ENCODE assay signal across 10 cellular contexts in genomic region chr9:68780377-68780707, GRCh38.
DNase-seq lines count a peak whose midpoint lies in the region; ATAC-seq and TF ChIP-seq lines count a peak whose summit lies in the region.
"Had no signal": no experiment of that assay in that cellular context is flagged by ENCODE, and none has a peak within 500 bp of the region (broad histone marks: within the 10 kb centered on the region; RNA-seq: fewer than 3 reads in every experiment).

No MANE protein-coding gene starts in this region.

- peak; percentile 14 to 22 for ATAC-seq in gastrocnemius medialis

- no peaks in the 10 kb centered on the region for H4K20me1 ChIP-seq in PC-9 (ENCODE audit: insufficient read depth)
- no peaks in the 10 kb centered on the region for H4K20me1 ChIP-seq in fibroblast of lung (ENCODE audit: control insufficient read depth, extremely low read depth, insufficient read depth, low read length)

- H3K9ac ChIP-seq in fibroblast of lung (ENCODE audit: insufficient read depth, low read length), result peak overlapping the region; percentile 84

- H3K36me3 ChIP-seq in PC-9 (ENCODE audit: low read depth) (no peaks in the 10 kb centered on the region), fibroblast of lung (ENCODE audit: control insufficient read depth, insufficient read depth, low read length) (no peaks in the 10 kb centered on the region), gastrocnemius medialis (no peaks in the 10 kb centered on the region)

- H3K9me3 Mint-ChIP-seq in activated CD4-positive, alpha-beta T cell treated with anti-CD3 and anti-CD28 coated beads, Interleukin-2, amount 10 ng/mL, durations not matched to agents 7 days and 5 days, result no peaks in the 10 kb centered on the region
- H3K9me3 Mint-ChIP-seq: activated CD4-positive, alpha-beta memory T cell treated with anti-CD3 and anti-CD28 coated beads, Interleukin-2, amount 10 ng/mL, durations not matched to agents 7 days and 5 days; stimulated activated naive CD8-positive, alpha-beta T cell treated with anti-CD3 and anti-CD28 coated beads, Interleukin-15, Interleukin-2, amounts not matched to agents 100 ng/mL and 50 ng/mL, for 24 hours had no signal

- no peak overlapping the region for H3K4me3 Mint-ChIP-seq in activated CD4-positive, alpha-beta T cell treated with anti-CD3 and anti-CD28 coated beads, Interleukin-2, amount 10 ng/mL, durations not matched to agents 7 days and 5 days
- H3K4me3 Mint-ChIP-seq: activated CD4-positive, alpha-beta memory T cell treated with anti-CD3 and anti-CD28 coated beads, Interleukin-2, amount 10 ng/mL, durations not matched to agents 7 days and 5 days; stimulated activated naive CD8-positive, alpha-beta T cell treated with anti-CD3 and anti-CD28 coated beads, Interleukin-15, Interleukin-2, amounts not matched to agents 100 ng/mL and 50 ng/mL, for 24 hours had no signal

- POLR2A ChIA-PET in PC-9 (lab: Charles Lee; ENCODE audit: unreplicated experiment), result no interaction called here
- POLR2A ChIA-PET in activated CD4-positive, alpha-beta T cell treated with anti-CD3 and anti-CD28 coated beads, Interleukin-2, amount 10 ng/mL, durations not matched to agents 7 days and 5 days (lab: Charles Lee), result no interaction called here

- H3K4me3 ChIP-seq in PC-9 (peak overlapping the region; percentile 78), fibroblast of lung (replicated peaks in 1 of 4; ENCODE audit: control extremely low read depth in 1 of 4, insufficient read depth in 1 of 4, low read depth in 3 of 4, low read length in 4 of 4) (peak overlapping the region; percentile 88 to 98 (median 94)), gastrocnemius medialis (peak overlapping the region; percentile 88 to 93 (median 91))

- H3K27me3 Mint-ChIP-seq in activated CD4-positive, alpha-beta T cell treated with anti-CD3 and anti-CD28 coated beads, Interleukin-2, amount 10 ng/mL, durations not matched to agents 7 days and 5 days, result peaks cover under 1% of the 10 kb centered on the region

- TF ChIP-seq CTCF in PC-9 (conservative IDR thresholded peaks at IDR 0.05), result no peak
- no peak for TF ChIP-seq CTCF in fibroblast of lung (conservative IDR thresholded peaks at IDR 0.05 in 1 of 2, IDR thresholded peaks at IDR 0.05 in 1 of 2; ENCODE audit: low read depth in 1 of 2, low read length in 2 of 2)
- TF ChIP-seq CTCF in gastrocnemius medialis (IDR thresholded peaks at IDR 0.05 in 4 of 5, conservative IDR thresholded peaks at IDR 0.05 in 1 of 5), result no peak

- intact Hi-C loops in PC-9 (cut with micrococcal nuclease; ENCODE audit: unreplicated experiment), result no loop called here
- intact Hi-C loops in gastrocnemius medialis (cut with DNase I; ENCODE audit: low total_unique reads), result loop anchor here (1.0 to 2.0 kb wide), 2 partner anchors 196 to 255 kb away; partner anchors contain the start of gene FXN

- H3K4me2 ChIP-seq in PC-9, result peak overlapping the region; percentile 92
- H3K4me2 ChIP-seq in fibroblast of lung (ENCODE audit: extremely low read depth, insufficient read depth, low read length), result peak overlapping the region; percentile 80

- peaks cover 2% of the 10 kb centered on the region for H3K36me3 Mint-ChIP-seq in activated CD4-positive, alpha-beta T cell treated with anti-CD3 and anti-CD28 coated beads, Interleukin-2, amount 10 ng/mL, durations not matched to agents 7 days and 5 days (ENCODE audit: low read depth)

- CTCF ChIA-PET in PC-9 (lab: Charles Lee), result no interaction called here
- CTCF ChIA-PET in activated CD4-positive, alpha-beta T cell treated with anti-CD3 and anti-CD28 coated beads, Interleukin-2, amount 10 ng/mL, durations not matched to agents 7 days and 5 days (lab: Charles Lee), result interaction anchor here (1.1 to 1.5 kb wide), 2 partner anchors 22 to 23 kb away, joined by 3 read pairs; no protein-coding TSS in a partner anchor

- H3K4me1 Mint-ChIP-seq in activated CD4-positive, alpha-beta T cell treated with anti-CD3 and anti-CD28 coated beads, Interleukin-2, amount 10 ng/mL, durations not matched to agents 7 days and 5 days, result peaks cover 5% of the 10 kb centered on the region

- H3K9me2 ChIP-seq in PC-9 (ENCODE audit: insufficient read depth), result no peaks in the 10 kb centered on the region

- in situ Hi-C loops in gastrocnemius medialis (cut with MboI; ENCODE audit: low sequenced_read_pairs in 4 of 4), result loop anchor here in 1 of 4 donors (25.0 kb wide), 1 partner anchor 193 kb away; no protein-coding TSS in a partner anchor

- TF ChIP-seq POLR2A in gastrocnemius medialis (IDR thresholded peaks at IDR 0.05), result no peak

- H3K27me3 ChIP-seq in PC-9 (ENCODE audit: insufficient read depth, low read depth), result peaks cover under 1% of the 10 kb centered on the region; the same call in 1 of the 2 replicates
- no peaks in the 10 kb centered on the region for H3K27me3 ChIP-seq in fibroblast of lung (ENCODE audit: control insufficient read depth, insufficient read depth, low read length)
- no peaks in the 10 kb centered on the region for H3K27me3 ChIP-seq in gastrocnemius medialis

- peak overlapping the region; percentile 100 for H2AFZ ChIP-seq in PC-9
- H2AFZ ChIP-seq in fibroblast of lung (ENCODE audit: low read length), result peak overlapping the region; percentile 96

- no peak overlapping the region for H3K27ac Mint-ChIP-seq in activated CD4-positive, alpha-beta T cell treated with anti-CD3 and anti-CD28 coated beads, Interleukin-2, amount 10 ng/mL, durations not matched to agents 7 days and 5 days
- H3K27ac Mint-ChIP-seq: activated CD4-positive, alpha-beta memory T cell treated with anti-CD3 and anti-CD28 coated beads, Interleukin-2, amount 10 ng/mL, durations not matched to agents 7 days and 5 days; stimulated activated naive CD8-positive, alpha-beta T cell treated with anti-CD3 and anti-CD28 coated beads, Interleukin-15, Interleukin-2, amounts not matched to agents 100 ng/mL and 50 ng/mL, for 24 hours had no signal

- H3K4me1 ChIP-seq in PC-9 (replicated peaks; ENCODE audit: insufficient read depth) (peaks cover 10% of the 10 kb centered on the region), fibroblast of lung (ENCODE audit: control insufficient read depth, extremely low read depth, insufficient read depth, low read length) (peaks cover 11% of the 10 kb centered on the region), gastrocnemius medialis (peaks cover 57 to 65% of the 10 kb centered on the region in 2 donors)

- no TSS peak for BruUV-seq in PC-9 (replicated peaks; lab: Mats Ljungman, UMichigan)

- no peaks in the 10 kb centered on the region; the same call in 1 of the 2 replicates for H3F3A ChIP-seq in PC-9 (ENCODE audit: insufficient read depth, low read depth)

- no peak overlapping the region for H3K27ac ChIP-seq in PC-9
- peak overlapping the region; percentile 97 for H3K27ac ChIP-seq in fibroblast of lung (ENCODE audit: insufficient read depth, low read length)
- H3K27ac ChIP-seq in gastrocnemius medialis, result peak overlapping the region; percentile 87 to 96 (median 93)

- H3K79me2 ChIP-seq in PC-9 (ENCODE audit: low read depth) (0 out of 2 replicates have a peak, but pooled peaks cover 12% of the 10 kb centered on the region), fibroblast of lung (ENCODE audit: control insufficient read depth, insufficient read depth, low read length) (peaks cover 15% of the 10 kb centered on the region)

- H3K9me3 ChIP-seq in PC-9 (ENCODE audit: insufficient read depth, low read depth), result no peaks in the 10 kb centered on the region
- H3K9me3 ChIP-seq in fibroblast of lung (ENCODE audit: control insufficient read depth, insufficient read depth, low read depth, low read length), result no peaks in the 10 kb centered on the region
- H3K9me3 ChIP-seq in gastrocnemius medialis, result no peaks in the 10 kb centered on the region

- DNase-seq in GM04503 (ENCODE audit: low read depth) (peak; percentile 4), PC-9 (peak in 1 of 2 experiments; percentile 34), fibroblast of lung (ENCODE audit: low read depth in 2 of 2) (no peak), gastrocnemius medialis (no peak), SW480 (ENCODE audit: low spot score) (no peak), NCI-H345 (lab: John Stamatoyannopoulos, UW) (no peak), NCI-H1092 (lab: John Stamatoyannopoulos, UW) (no peak)
- no peak for DNase-seq in activated CD4-positive, alpha-beta T cell treated with anti-CD3 and anti-CD28 coated beads, Interleukin-2, amount 10 ng/mL, durations not matched to agents 7 days and 5 days
